15 cellular contexts compared by ENCODE assay signal in the genomic region with DNA sequence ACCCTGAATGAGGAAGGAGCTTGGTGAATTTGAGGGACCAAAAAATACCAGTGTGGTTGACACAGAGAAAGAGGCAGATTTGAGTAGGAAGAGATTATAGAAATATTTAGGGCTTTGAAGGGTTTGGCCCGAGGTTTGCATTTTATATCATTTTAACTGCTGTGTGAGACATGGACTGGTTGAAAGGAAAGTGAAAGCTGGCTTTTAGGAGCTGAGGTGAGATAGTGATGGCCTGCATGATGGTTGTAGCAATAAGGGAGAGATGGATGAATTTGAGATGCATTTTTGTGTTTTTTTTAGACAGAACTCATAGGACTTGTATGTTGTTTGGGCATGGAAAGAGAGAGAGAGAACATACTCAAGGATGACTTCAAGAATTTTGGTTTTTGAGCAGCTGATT. TPM values are rescaled to one million over a fixed set of nuclear protein-coding genes. Genes with fewer than 3 reads are reported as not detected.
DNase-seq lines count a peak whose midpoint lies in the region; ATAC-seq and TF ChIP-seq lines count a peak whose summit lies in the region.
"Had no signal": no experiment of that assay in that cellular context is flagged by ENCODE, and none has a peak within 500 bp of the region (broad histone marks: within the 10 kb centered on the region; RNA-seq: fewer than 3 reads in every experiment).

No MANE protein-coding gene starts in this region.

- no peak overlapping the region for H3K27ac ChIP-seq in CD4-positive, alpha-beta memory T cell (ENCODE audit: low read depth, low read length)
- no peak overlapping the region for H3K27ac ChIP-seq in Peyer's patch
- H3K27ac ChIP-seq: coronary artery, GM23248, psoas muscle had no signal

- no peak for TF ChIP-seq CTCF in activated CD8-positive, alpha-beta T cell treated with anti-CD3 and anti-CD28 coated beads for 36 hours (IDR thresholded peaks at IDR 0.05)
- TF ChIP-seq CTCF in Peyer's patch (IDR thresholded peaks at IDR 0.05), result no peak

- no peaks in the 10 kb centered on the region for H3K27me3 ChIP-seq in CD4-positive, alpha-beta memory T cell (ENCODE audit: insufficient read depth, low read length)
- no peaks in the 10 kb centered on the region for H3K27me3 ChIP-seq in Peyer's patch
- H3K27me3 ChIP-seq: transverse colon had no signal

- CTCF ChIA-PET in CD4-positive, alpha-beta memory T cell (lab: Charles Lee; ENCODE audit: partially characterized antibody), result no interaction called here
- CTCF ChIA-PET in activated CD8-positive, alpha-beta T cell treated with anti-CD3 and anti-CD28 coated beads for 36 hours (lab: Charles Lee), result interaction anchor here (1.0 to 1.3 kb wide), 2 partner anchors 11 to 15 kb away, joined by 3 read pairs; no protein-coding TSS in a partner anchor

- peak overlapping the region in 6 of 8 donors; percentile 7 to 57 (median 16) for H3K4me3 Mint-ChIP-seq in CD4-positive, alpha-beta memory T cell
- H3K4me3 Mint-ChIP-seq in activated CD8-positive, alpha-beta T cell treated with anti-CD3 and anti-CD28 coated beads for 36 hours, result no peak overlapping the region

- POLR2A ChIA-PET in CD4-positive, alpha-beta memory T cell (lab: Charles Lee; ENCODE audit: partially characterized antibody), result interaction anchor here (1.5 kb wide), 1 partner anchor 21 kb away, joined by 5 read pairs; no protein-coding TSS in a partner anchor
- POLR2A ChIA-PET in activated CD8-positive, alpha-beta T cell treated with anti-CD3 and anti-CD28 coated beads for 36 hours (lab: Charles Lee), result interaction anchor here (0.7 kb wide), 1 partner anchor 20 kb away, joined by 3 read pairs; no protein-coding TSS in a partner anchor

- H3K9me3 ChIP-seq in CD4-positive, alpha-beta memory T cell (ENCODE audit: control insufficient read depth in 1 of 2, low read length in 2 of 2), result no peaks in the 10 kb centered on the region
- no peaks in the 10 kb centered on the region for H3K9me3 ChIP-seq in Peyer's patch
- H3K9me3 ChIP-seq: psoas muscle, transverse colon had no signal

- H3K4me1 ChIP-seq in CD4-positive, alpha-beta memory T cell (ENCODE audit: insufficient read depth, low read length), result peaks cover 7% of the 10 kb centered on the region
- H3K4me1 ChIP-seq in Peyer's patch, result no peaks in the 10 kb centered on the region

- H3K27me3 Mint-ChIP-seq in CD4-positive, alpha-beta memory T cell, result no peaks in the 10 kb centered on the region
- H3K27me3 Mint-ChIP-seq in activated CD8-positive, alpha-beta T cell treated with anti-CD3 and anti-CD28 coated beads for 36 hours, result no peaks in the 10 kb centered on the region

- H3K4me1 Mint-ChIP-seq in CD4-positive, alpha-beta memory T cell, result peaks cover 5 to 12% (median 8%) of the 10 kb centered on the region in 4 donors
- peaks cover 6% of the 10 kb centered on the region for H3K4me1 Mint-ChIP-seq in activated CD8-positive, alpha-beta T cell treated with anti-CD3 and anti-CD28 coated beads for 36 hours (ENCODE audit: low read depth)

- intact Hi-C loops in CD4-positive, alpha-beta memory T cell (cut with micrococcal nuclease), result no loop called here
- intact Hi-C loops in activated CD8-positive, alpha-beta T cell treated with anti-CD3 and anti-CD28 coated beads for 36 hours (cut with micrococcal nuclease), result no loop called here

- peaks cover 6 to 8% of the 10 kb centered on the region in 2 donors for H3K36me3 Mint-ChIP-seq in CD4-positive, alpha-beta memory T cell
- H3K36me3 Mint-ChIP-seq in activated CD8-positive, alpha-beta T cell treated with anti-CD3 and anti-CD28 coated beads for 36 hours (ENCODE audit: low read depth), result peaks cover 14% of the 10 kb centered on the region

- no peak for DNase-seq in CD4-positive, alpha-beta memory T cell
- DNase-seq in activated CD8-positive, alpha-beta T cell treated with anti-CD3 and anti-CD28 coated beads for 36 hours, result no peak
- DNase-seq in cerebellum (ENCODE audit: low spot score) (no peak), Peyer's patch (no peak), NCI-H2107 treated with DMSO at 0.1 percent for 48 hours (lab: John Stamatoyannopoulos, UW; ENCODE audit: unreplicated experiment) (no peak)
- DNase-seq: activated effector memory CD4-positive, alpha-beta T cell treated with Interleukin-2 at 50 U/mL for 16 hours; GM23248; NCI-H2029 treated with DMSO at 0.1 percent for 48 hours; PC-3; psoas muscle; transverse colon had no signal

- no peak for TF ChIP-seq POLR2A in Peyer's patch (IDR thresholded peaks at IDR 0.05)

- H3K36me3 ChIP-seq in CD4-positive, alpha-beta memory T cell (ENCODE audit: insufficient read depth, low read length), result no peaks in the 10 kb centered on the region
- H3K36me3 ChIP-seq in Peyer's patch, result no peaks in the 10 kb centered on the region
- H3K36me3 ChIP-seq: transverse colon had no signal

- ATAC-seq in GM19372 (IDR thresholded peaks at IDR 0.05; ENCODE audit: low read depth, unreplicated experiment), result peak; percentile 71
- ATAC-seq in HG02884 (IDR thresholded peaks at IDR 0.05; ENCODE audit: unreplicated experiment), result peak; percentile 66
- no peak for ATAC-seq in activated CD8-positive, alpha-beta T cell treated with anti-CD3 and anti-CD28 coated beads for 36 hours
- no peak for ATAC-seq in HG02571 (IDR thresholded peaks at IDR 0.05; ENCODE audit: unreplicated experiment)
- ATAC-seq: PC-3, psoas muscle had no signal

- H3K27ac Mint-ChIP-seq in CD4-positive, alpha-beta memory T cell, result peak overlapping the region in 1 of 7 donors; percentile 0
- peak overlapping the region; percentile 30 for H3K27ac Mint-ChIP-seq in activated CD8-positive, alpha-beta T cell treated with anti-CD3 and anti-CD28 coated beads for 36 hours

- H3K9me3 Mint-ChIP-seq in CD4-positive, alpha-beta memory T cell, result peaks cover 0 to 9% (median 0%) of the 10 kb centered on the region in 8 donors
- H3K9me3 Mint-ChIP-seq in activated CD8-positive, alpha-beta T cell treated with anti-CD3 and anti-CD28 coated beads for 36 hours, result peaks cover 6% of the 10 kb centered on the region

- no peak overlapping the region for H3K4me3 ChIP-seq in CD4-positive, alpha-beta memory T cell (ENCODE audit: low read length in 2 of 2)
- H3K4me3 ChIP-seq in Peyer's patch, result no peak overlapping the region
- H3K4me3 ChIP-seq: coronary artery, GM23248, psoas muscle, transverse colon had no signal

RNA-seq across cellular contexts. Expression of a gene that starts 21.7 kb away (rescaled TPM):
- 10 to 100 TPM; 10.7 to 11.3 TPM for total RNA-seq in CD4-positive, alpha-beta memory T cell
- polyA plus RNA-seq in CD4-positive, alpha-beta memory T cell, result 1 to 10 TPM; 6.1 to 9.9 TPM
- total RNA-seq in activated CD8-positive, alpha-beta T cell treated with anti-CD3 and anti-CD28 coated beads for 36 hours, result 1 to 10 TPM; 9.0 to 9.8 TPM
- total RNA-seq in cerebellum, result 63.8 TPM
- total RNA-seq in Peyer's patch, result 100 to 1,000 TPM in 1 of 4 donors, 10 to 100 TPM in 2, 1 to 10 TPM in 1; 8.4 to 104 (median 12.5) TPM

Comparison
In these comparisons a context has a peak if more than half of its experiments do, and no peak if none do; other contexts are left out.
1. ATAC-seq: peak in GM19372 (single experiment) and HG02884 (single experiment); none in activated CD8-positive, alpha-beta T cell treated with anti-CD3 and anti-CD28 coated beads for 36 hours (single experiment) and HG02571 (single experiment).